Comparison of ENCODE assay signal across 20 cellular contexts in genomic region chr20:50726955-50727791, GRCh38. TPM values are rescaled to one million over a fixed set of nuclear protein-coding genes. Genes with fewer than 3 reads are reported as not detected.
DNase-seq lines count a peak whose midpoint lies in the region; ATAC-seq and TF ChIP-seq lines count a peak whose summit lies in the region.
"Had no signal": no experiment of that assay in that cellular context is flagged by ENCODE, and none has a peak within 500 bp of the region (broad histone marks: within the 10 kb centered on the region; RNA-seq: fewer than 3 reads in every experiment).

No MANE protein-coding gene starts in this region.

- H3K9ac ChIP-seq in mammary epithelial cell (ENCODE audit: insufficient read depth, low read length): no peak overlapping the region

- peaks cover 9% of the 10 kb centered on the region for H3K79me2 ChIP-seq in mammary epithelial cell (ENCODE audit: insufficient read depth, low read length)

- peaks cover 54% of the 10 kb centered on the region for H3K4me1 ChIP-seq in mammary epithelial cell (ENCODE audit: insufficient read depth, low read length)

- H3K36me3 ChIP-seq in mammary epithelial cell (ENCODE audit: insufficient read depth, low read length): no peaks in the 10 kb centered on the region
- H3K36me3 ChIP-seq: gastroesophageal sphincter had no signal

- H3K4me3 Mint-ChIP-seq in mesothelial cell of epicardium: no peak overlapping the region
- H3K4me3 Mint-ChIP-seq: naive thymus-derived CD4-positive, alpha-beta T cell had no signal

- in situ Hi-C loops in ACHN (cut with HindIII; ENCODE audit: low pct_ligation_motif_present, low pct_unique_long_range_greater_than_20kb, low sequenced_read_pairs) (no loop called here), mammary epithelial cell (cut with MboI; ENCODE audit: low sequenced_read_pairs in 2 of 2) (loop anchor here in 1 of 2 donors (25.0 kb wide), 1 partner anchor 540 kb away; the partner anchor contains the start of gene CEBPB)

- peaks cover 45% of the 10 kb centered on the region for H3K4me1 Mint-ChIP-seq in mesothelial cell of epicardium

- TF ChIP-seq CTCF in mammary epithelial cell (conservative IDR thresholded peaks at IDR 0.05 in 1 of 2, IDR thresholded peaks at IDR 0.05 in 1 of 2; ENCODE audit: extremely low read depth in 1 of 2, insufficient read depth in 1 of 2, low read depth in 1 of 2, low read length in 2 of 2): no peak
- no peak for TF ChIP-seq CTCF in mesothelial cell of epicardium (IDR thresholded peaks at IDR 0.05; ENCODE audit: unreplicated experiment)

- no TSS peak for BruUV-seq in mammary epithelial cell (replicated peaks; lab: Mats Ljungman, UMichigan)

- no peaks in the 10 kb centered on the region for H3K9me3 Mint-ChIP-seq in mesothelial cell of epicardium
- H3K9me3 Mint-ChIP-seq: CD8-positive, alpha-beta memory T cell; naive thymus-derived CD4-positive, alpha-beta T cell had no signal

- no peaks in the 10 kb centered on the region for H4K20me1 ChIP-seq in mammary epithelial cell (ENCODE audit: insufficient read depth, low read length)

- DNase-seq in ACHN (peak; percentile 41), NCI-H2227 (lab: John Stamatoyannopoulos, UW; ENCODE audit: unreplicated experiment) (peak; percentile 30), mammary epithelial cell (no peak), mesothelial cell of epicardium (ENCODE audit: low spot score in 2 of 2, unreplicated experiment in 2 of 2) (no peak), COR-L47 (lab: John Stamatoyannopoulos, UW) (no peak), left ventricle myocardium superior (no peak), Ammon's horn (ENCODE audit: low spot score) (no peak)
- DNase-seq: activated CD4-positive, alpha-beta T cell treated with anti-CD3 and anti-CD28 coated beads for 4 hours; activated naive CD4-positive, alpha-beta T cell; CD8-positive, alpha-beta memory T cell; HCEC 1CT; naive thymus-derived CD4-positive, alpha-beta T cell; NCI-H187 treated with DMSO at 0.1 percent for 48 hours; NCI-H510A; stimulated activated naive CD4-positive, alpha-beta T cell; T1000 had no signal

- dilution Hi-C loops in mammary epithelial cell (cut with HindIII; ENCODE audit: low sequenced_read_pairs): no loop called here

- H3K36me3 Mint-ChIP-seq in mesothelial cell of epicardium: no peaks in the 10 kb centered on the region
- H3K36me3 Mint-ChIP-seq: naive thymus-derived CD4-positive, alpha-beta T cell had no signal

- CTCF ChIA-PET in mammary epithelial cell (lab: Charles Lee; ENCODE audit: low non-redundant PET): no interaction called here

- no peak overlapping the region for H3K27ac ChIP-seq in mammary epithelial cell (ENCODE audit: insufficient read depth, low read depth, low read length)

- H2AFZ ChIP-seq in mammary epithelial cell (ENCODE audit: low read depth, low read length): peak overlapping the region; percentile 38

- WGBS in mammary epithelial cell (ENCODE audit: low coverage, missing lambda C conversion rate): 96% methylated on average over 4 of the region's 4 CpGs

- intact Hi-C loops in mammary epithelial cell (cut with micrococcal nuclease) (loop anchor here (5.0 kb wide), 1 partner anchor 35 kb away; no protein-coding TSS in a partner anchor), left ventricle myocardium superior (cut with micrococcal nuclease) (no loop called here)

- peak overlapping the region; percentile 98 for H3K27ac Mint-ChIP-seq in mesothelial cell of epicardium
- H3K27ac Mint-ChIP-seq: naive thymus-derived CD4-positive, alpha-beta T cell had no signal

- no peak for ATAC-seq in HG02763 (IDR thresholded peaks at IDR 0.05; ENCODE audit: unreplicated experiment)
- ATAC-seq in left ventricle myocardium superior: no peak
- ATAC-seq: gastroesophageal sphincter; naive thymus-derived CD4-positive, alpha-beta T cell had no signal

- no peak overlapping the region for H3K4me2 ChIP-seq in mammary epithelial cell (ENCODE audit: insufficient read depth, low read depth, low read length)

- H3K9me3 ChIP-seq in mammary epithelial cell (replicated peaks; ENCODE audit: insufficient read depth, low read length): no peaks in the 10 kb centered on the region
- H3K9me3 ChIP-seq: gastroesophageal sphincter had no signal

- no peaks in the 10 kb centered on the region for H3K27me3 Mint-ChIP-seq in mesothelial cell of epicardium (ENCODE audit: low read depth)

- H3K27me3 ChIP-seq in mammary epithelial cell (ENCODE audit: insufficient read depth, low read length): no peaks in the 10 kb centered on the region
- H3K27me3 ChIP-seq: gastroesophageal sphincter had no signal

- no peak overlapping the region for H3K4me3 ChIP-seq in mammary epithelial cell (replicated peaks in 1 of 3; ENCODE audit: insufficient read depth in 1 of 3, low read depth in 2 of 3, low read length in 3 of 3)
- H3K4me3 ChIP-seq: gastroesophageal sphincter had no signal

RNA-seq across cellular contexts. Expression of gene PARD6B, which starts 4.2 kb away (rescaled TPM):
- 1 to 10 TPM; 5.6 to 7.7 TPM for total RNA-seq in mammary epithelial cell
- polyA plus RNA-seq in mammary epithelial cell: 1.5 TPM
- 4.8 TPM for polyA minus RNA-seq in mammary epithelial cell
- 52.2 to 59.5 TPM (median 53.0 TPM) in 3 replicates for total RNA-seq in mesothelial cell of epicardium
- 7.1 TPM for total RNA-seq in left ventricle myocardium superior

RNA-seq across cellular contexts. Expression of gene RIPOR3, which starts 35.8 kb away (rescaled TPM):
- total RNA-seq in mammary epithelial cell (under 1 TPM in 1 of 2 donors, not detected in 1; under 0.01 TPM), mesothelial cell of epicardium (18.8 to 20.0 TPM (median 19.2 TPM) in 3 replicates), left ventricle myocardium superior (8.0 TPM)
- not detected for polyA plus RNA-seq in mammary epithelial cell
- not detected for polyA minus RNA-seq in mammary epithelial cell
- total RNA-seq: CD8-positive, alpha-beta memory T cell; LHCN-M2; pulmonary artery endothelial cell had no signal

Comparison
In these comparisons a context has a peak if more than half of its experiments do, and no peak if none do; other contexts are left out.
1. DNase-seq: peak in ACHN (single experiment) and NCI-H2227 (single experiment); none in mammary epithelial cell (single experiment), mesothelial cell of epicardium (0 of 2), COR-L47 (single experiment), left ventricle myocardium superior (single experiment) and Ammon's horn (single experiment).